Comparison of ENCODE assay signal across 8 cellular contexts in the genomic region with DNA sequence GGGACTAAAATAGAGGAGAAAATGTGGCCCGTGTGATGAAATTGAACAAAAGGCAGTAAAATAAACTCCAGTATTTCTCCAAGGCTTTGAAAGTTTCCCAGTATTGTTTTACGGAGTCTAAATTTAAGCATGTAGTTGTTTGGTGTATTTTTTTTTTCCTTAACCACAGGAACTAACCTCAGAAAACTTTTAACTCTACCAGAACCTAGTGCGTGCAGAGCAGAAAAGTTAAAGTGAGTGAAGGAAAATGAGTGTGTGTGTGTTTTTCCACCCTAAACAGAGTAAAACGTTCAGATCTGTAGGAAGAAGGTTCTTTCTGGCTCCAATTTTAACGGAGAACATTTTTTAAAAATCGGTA. TPM values are rescaled to one million over a fixed set of nuclear protein-coding genes. Genes with fewer than 3 reads are reported as not detected.
DNase-seq lines count a peak whose midpoint lies in the region; ATAC-seq and TF ChIP-seq lines count a peak whose summit lies in the region.

No MANE protein-coding gene starts in this region.

- H4K8ac ChIP-seq in neuronal stem cell (ENCODE audit: low read depth, low read length) = no peak overlapping the region

- H3K4me2 ChIP-seq in neuronal stem cell (ENCODE audit: insufficient read depth, low read length, poor library complexity, severe bottlenecking) = peak overlapping the region; percentile 89

- peak overlapping the region; percentile 80 for H3K9ac ChIP-seq in NT2/D1 (ENCODE audit: insufficient read length, low read depth)
- peak overlapping the region; percentile 86 for H3K9ac ChIP-seq in neuronal stem cell (ENCODE audit: low read depth, low read length, poor library complexity)

- peak; percentile 26 for ATAC-seq in CD4-positive, alpha-beta T cell (ENCODE audit: poor library complexity)

- no peaks in the 10 kb centered on the region for H3K36me3 Mint-ChIP-seq in CD4-positive, alpha-beta T cell (ENCODE audit: low read depth)
- H3K36me3 Mint-ChIP-seq in endothelial cell (ENCODE audit: low read depth, unreplicated experiment) = no peaks in the 10 kb centered on the region

- H3K4me3 ChIP-seq in NT2/D1 (ENCODE audit: insufficient read length, low read depth) (peak overlapping the region; percentile 63), neuronal stem cell (ENCODE audit: low read length in 2 of 2) (peak overlapping the region; percentile 54 to 96)

- H3K27me3 Mint-ChIP-seq in CD4-positive, alpha-beta T cell = peaks cover 60% of the 10 kb centered on the region
- peaks cover 1% of the 10 kb centered on the region for H3K27me3 Mint-ChIP-seq in endothelial cell (ENCODE audit: unreplicated experiment)

- no peaks in the 10 kb centered on the region for H3K9me3 ChIP-seq in CD4-positive, alpha-beta T cell (ENCODE audit: control insufficient read depth, low read length)
- no peaks in the 10 kb centered on the region for H3K9me3 ChIP-seq in NT2/D1 (ENCODE audit: insufficient read depth, low read length)
- no peaks in the 10 kb centered on the region for H3K9me3 ChIP-seq in neuronal stem cell (replicated peaks in 1 of 2; ENCODE audit: control insufficient read depth in 2 of 2, insufficient read depth in 1 of 2, low read depth in 1 of 2, low read length in 2 of 2)

- peak overlapping the region; percentile 99 for H3K23ac ChIP-seq in neuronal stem cell (ENCODE audit: low read depth, low read length, poor library complexity)

- intact Hi-C loops in CD4-positive, alpha-beta T cell (cut with DNase I, micrococcal nuclease) = no loop called here

- peak overlapping the region; percentile 92 for H2AFZ ChIP-seq in neuronal stem cell (ENCODE audit: low read length)

- H3K4me1 ChIP-seq in NT2/D1 (ENCODE audit: insufficient read depth, insufficient read length) (no peaks in the 10 kb centered on the region), neuronal stem cell (ENCODE audit: control insufficient read depth in 2 of 2, insufficient read depth in 1 of 2, low read depth in 1 of 2, low read length in 2 of 2) (peaks cover 0 to 4% of the 10 kb centered on the region in 2 donors)

- no peak overlapping the region for H2BK12ac ChIP-seq in neuronal stem cell (ENCODE audit: low read length)

- H3K79me1 ChIP-seq in neuronal stem cell (ENCODE audit: low read depth, low read length) = no peaks in the 10 kb centered on the region

- CTCF ChIA-PET in CD4-positive, alpha-beta T cell (lab: Charles Lee) = no interaction called here

- H3K4ac ChIP-seq in neuronal stem cell (ENCODE audit: low read length) = no peak overlapping the region

- no peak overlapping the region for H2BK5ac ChIP-seq in neuronal stem cell (ENCODE audit: low read length)

- DNase-seq in CD4-positive, alpha-beta T cell = no peak
- DNase-seq in NT2/D1 (ENCODE audit: low read depth, low spot score) = no peak
- no peak for DNase-seq in endothelial cell (ENCODE audit: low spot score)
- DNase-seq in neuronal stem cell (ENCODE audit: low spot score) = no peak
- no peak for DNase-seq in AML-193 (lab: John Stamatoyannopoulos, UW)
- no peak for DNase-seq in SIG-M5 (lab: John Stamatoyannopoulos, UW)
- DNase-seq in amygdala (lab: John Stamatoyannopoulos, UW) = no peak
- no peak for DNase-seq in NOMO-1 treated with DMSO at 0.1 percent for 48 hours (lab: John Stamatoyannopoulos, UW; ENCODE audit: unreplicated experiment)

- WGBS in neuronal stem cell (ENCODE audit: extremely low coverage in 2 of 2, insufficient read length in 2 of 2, insufficient replicate concordance in 1 of 2), 2 donors = no CpG with 5 or more reads among the region's 6 CpGs

- no peak overlapping the region for H4K91ac ChIP-seq in neuronal stem cell (ENCODE audit: low read depth, low read length, poor library complexity)

- H3K27me3 ChIP-seq in CD4-positive, alpha-beta T cell (ENCODE audit: control insufficient read depth, insufficient read depth, low read length) = peaks cover 25% of the 10 kb centered on the region
- H3K27me3 ChIP-seq in NT2/D1 (ENCODE audit: insufficient read depth, insufficient read length) = peaks cover 18% of the 10 kb centered on the region
- H3K27me3 ChIP-seq in neuronal stem cell (ENCODE audit: control insufficient read depth in 3 of 3, insufficient read depth in 3 of 3, low read depth in 1 of 3, low read length in 3 of 3) = peaks cover 0 to 55% (median 17%) of the 10 kb centered on the region in 3 experiments

- no peaks in the 10 kb centered on the region for H3K9me3 Mint-ChIP-seq in CD4-positive, alpha-beta T cell
- H3K9me3 Mint-ChIP-seq in endothelial cell (ENCODE audit: unreplicated experiment) = no peaks in the 10 kb centered on the region

- H3K18ac ChIP-seq in neuronal stem cell (ENCODE audit: low read length) = peak overlapping the region; percentile 99

- H3K4me3 Mint-ChIP-seq in CD4-positive, alpha-beta T cell = peak overlapping the region; percentile 89
- peak overlapping the region; percentile 90 for H3K4me3 Mint-ChIP-seq in endothelial cell (ENCODE audit: unreplicated experiment)

- H3K14ac ChIP-seq in neuronal stem cell (ENCODE audit: low read length) = no peak overlapping the region

- H3K4me1 Mint-ChIP-seq in CD4-positive, alpha-beta T cell (ENCODE audit: low read depth) = peaks cover 14% of the 10 kb centered on the region
- H3K4me1 Mint-ChIP-seq in endothelial cell (ENCODE audit: unreplicated experiment) = peaks cover 14% of the 10 kb centered on the region

- POLR2A ChIA-PET in CD4-positive, alpha-beta T cell (lab: Charles Lee) = no interaction called here

- H3K27ac Mint-ChIP-seq in CD4-positive, alpha-beta T cell = no peak overlapping the region
- no peak overlapping the region for H3K27ac Mint-ChIP-seq in endothelial cell (ENCODE audit: unreplicated experiment)

- no peak overlapping the region for H2BK120ac ChIP-seq in neuronal stem cell (ENCODE audit: low read depth, low read length)

- H2BK15ac ChIP-seq in neuronal stem cell (ENCODE audit: low read length) = peak overlapping the region; percentile 89

- peak overlapping the region; percentile 90 for H2AK5ac ChIP-seq in neuronal stem cell (ENCODE audit: low read depth, low read length)

- H3K27ac ChIP-seq in CD4-positive, alpha-beta T cell (ENCODE audit: low read depth, low read length) = no peak overlapping the region
- no peak overlapping the region for H3K27ac ChIP-seq in neuronal stem cell (replicated peaks; ENCODE audit: low read length)

- TF ChIP-seq CTCF in CD4-positive, alpha-beta T cell (IDR thresholded peaks at IDR 0.05) = no peak
- TF ChIP-seq CTCF in endothelial cell (IDR thresholded peaks at IDR 0.05; ENCODE audit: unreplicated experiment) = no peak

- peaks cover 5% of the 10 kb centered on the region for H3K36me3 ChIP-seq in NT2/D1 (ENCODE audit: insufficient read depth, insufficient read length, low read length)
- H3K36me3 ChIP-seq in neuronal stem cell (replicated peaks in 1 of 2; ENCODE audit: control insufficient read depth in 2 of 2, insufficient read depth in 2 of 2, low read length in 2 of 2) = no peaks in the 10 kb centered on the region

RNA-seq across cellular contexts. Expression of gene PROSER2, which starts 0.8 kb away (rescaled TPM):
- total RNA-seq in CD4-positive, alpha-beta T cell = 1 to 10 TPM; 1.1 TPM
- total RNA-seq in endothelial cell (ENCODE audit: unreplicated experiment) = 5.7 TPM
- 4.1 TPM for polyA plus RNA-seq in neuronal stem cell (2013, experiment 1 of 2)
- 4.0 TPM for polyA plus RNA-seq in neuronal stem cell (2013, experiment 2 of 2)
